11 cellular contexts compared by ENCODE assay signal in the genomic region with DNA sequence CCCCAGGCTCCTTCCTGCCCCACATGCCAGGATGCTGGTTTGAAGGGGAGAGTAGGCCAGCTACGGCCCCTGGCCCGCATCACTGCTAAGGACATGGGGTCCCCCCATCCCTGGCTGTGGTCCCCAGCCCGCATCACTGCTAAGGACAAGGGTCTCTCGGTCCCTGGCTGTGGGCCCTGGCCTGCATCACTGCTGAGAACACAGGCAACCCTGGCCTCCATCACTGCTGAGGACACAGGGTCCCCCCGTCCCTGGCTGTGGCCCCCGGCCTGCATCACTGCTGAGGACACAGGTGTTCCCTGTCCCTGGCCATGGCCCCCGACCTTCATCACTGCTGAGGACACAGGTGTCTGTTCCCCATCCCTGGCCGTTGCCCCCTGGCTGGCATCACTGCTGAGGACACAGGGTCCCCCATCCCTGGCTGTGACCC.
"Had no signal": no experiment of that assay in that cellular context is flagged by ENCODE, and none has a peak within 500 bp of the region (broad histone marks: within the 10 kb centered on the region; RNA-seq: fewer than 3 reads in every experiment).

No MANE protein-coding gene starts in this region.

- ATAC-seq: stimulated activated naive B cell treated with anti-CD40 and anti-IgM and Interleukin-4, amounts not matched to agents 10 μg/mL and 1 μg/mL and 100 μg/mL, for 72 hours had no signal

- H3K4me1 Mint-ChIP-seq: activated B cell treated with CpG ODN at 0.5 μM for 24 hours; activated CD4-positive, alpha-beta T cell treated with anti-CD3 and anti-CD28 coated beads, Interleukin-2, amount 10 ng/mL, durations not matched to agents 7 days and 5 days had no signal

- H3K4me3 Mint-ChIP-seq: activated B cell treated with CpG ODN at 0.5 μM for 24 hours; activated CD4-positive, alpha-beta T cell treated with anti-CD3 and anti-CD28 coated beads, Interleukin-2, amount 10 ng/mL, durations not matched to agents 7 days and 5 days; activated naive CD8-positive, alpha-beta T cell; brain; stimulated activated naive B cell treated with anti-CD40 and anti-IgM and Interleukin-4, amounts not matched to agents 10 μg/mL and 1 μg/mL and 100 μg/mL, for 72 hours had no signal

- DNase-seq: activated B cell treated with CpG ODN at 0.5 μM for 24 hours; activated CD4-positive, alpha-beta T cell treated with anti-CD3 and anti-CD28 coated beads, Interleukin-2, amount 10 ng/mL, durations not matched to agents 7 days and 5 days; amygdala; cerebellar nuclear complex; dermis blood vessel endothelial cell; mesendoderm; stimulated activated naive B cell treated with anti-CD40 and anti-IgM and Interleukin-4, amounts not matched to agents 10 μg/mL and 1 μg/mL and 100 μg/mL, for 72 hours; T-helper 2 cell had no signal

- H3K9ac ChIP-seq: parathyroid adenoma had no signal

- H3K27me3 Mint-ChIP-seq: activated B cell treated with CpG ODN at 0.5 μM for 24 hours, brain had no signal

- H3K9me3 Mint-ChIP-seq: activated B cell treated with CpG ODN at 0.5 μM for 24 hours; activated CD4-positive, alpha-beta T cell treated with anti-CD3 and anti-CD28 coated beads, Interleukin-2, amount 10 ng/mL, durations not matched to agents 7 days and 5 days; brain; stimulated activated naive B cell treated with anti-CD40 and anti-IgM and Interleukin-4, amounts not matched to agents 10 μg/mL and 1 μg/mL and 100 μg/mL, for 72 hours had no signal

- H3K79me2 ChIP-seq: parathyroid adenoma had no signal

- H3K27ac ChIP-seq: parathyroid adenoma had no signal

- H3K27ac Mint-ChIP-seq: activated B cell treated with CpG ODN at 0.5 μM for 24 hours; activated CD4-positive, alpha-beta T cell treated with anti-CD3 and anti-CD28 coated beads, Interleukin-2, amount 10 ng/mL, durations not matched to agents 7 days and 5 days; activated naive CD8-positive, alpha-beta T cell; brain; stimulated activated naive B cell treated with anti-CD40 and anti-IgM and Interleukin-4, amounts not matched to agents 10 μg/mL and 1 μg/mL and 100 μg/mL, for 72 hours had no signal

- H3K36me3 Mint-ChIP-seq: activated naive CD8-positive, alpha-beta T cell; stimulated activated naive B cell treated with anti-CD40 and anti-IgM and Interleukin-4, amounts not matched to agents 10 μg/mL and 1 μg/mL and 100 μg/mL, for 72 hours had no signal
